In genomic region chr12:119914666-119915065, GRCh38 we compare ENCODE assay signal across 15 cellular contexts. TPM values are rescaled to one million over a fixed set of nuclear protein-coding genes. Genes with fewer than 3 reads are reported as not detected.
DNase-seq lines count a peak whose midpoint lies in the region; ATAC-seq and TF ChIP-seq lines count a peak whose summit lies in the region.
"Had no signal": no experiment of that assay in that cellular context is flagged by ENCODE, and none has a peak within 500 bp of the region (broad histone marks: within the 10 kb centered on the region; RNA-seq: fewer than 3 reads in every experiment).

No MANE protein-coding gene starts in this region.

- H3K4ac ChIP-seq in mesendoderm (ENCODE audit: low read depth, low read length) = no peak overlapping the region

- H3K9ac ChIP-seq in mesendoderm (ENCODE audit: low read length) = no peak overlapping the region
- H3K9ac ChIP-seq in smooth muscle cell (ENCODE audit: low read depth) = no peak overlapping the region

- H3K56ac ChIP-seq in mesendoderm (ENCODE audit: low read length) = no peak overlapping the region

- peaks cover 7% of the 10 kb centered on the region; the same call in 2 of the 3 replicates for H3K9me3 Mint-ChIP-seq in GM23338
- H3K9me3 Mint-ChIP-seq: CD4-positive, alpha-beta T cell; IgD-negative memory B cell had no signal

- H3F3A ChIP-seq in GM23338 (replicated peaks; ENCODE audit: low read depth) = no peaks in the 10 kb centered on the region
- H3F3A ChIP-seq in PC-9 (ENCODE audit: insufficient read depth, low read depth) = no peaks in the 10 kb centered on the region; the same call in 1 of the 2 replicates
- no peaks in the 10 kb centered on the region for H3F3A ChIP-seq in smooth muscle cell (ENCODE audit: low read depth)

- H3K4me3 ChIP-seq in GM23338 (peak overlapping the region; percentile 3; the same call in 1 of the 2 replicates), PC-9 (no peak overlapping the region), mesendoderm (ENCODE audit: low read length) (no peak overlapping the region), smooth muscle cell (no peak overlapping the region)
- H3K4me3 ChIP-seq: GM12878 had no signal

- H3K79me2 ChIP-seq in GM23338 (replicated peaks; ENCODE audit: insufficient read depth) (no peaks in the 10 kb centered on the region), PC-9 (ENCODE audit: low read depth) (no peaks in the 10 kb centered on the region), mesendoderm (ENCODE audit: control insufficient read depth, insufficient read depth, low read length) (no peaks in the 10 kb centered on the region), smooth muscle cell (ENCODE audit: low read depth) (no peaks in the 10 kb centered on the region)

- peaks cover 3% of the 10 kb centered on the region for H3K27me3 Mint-ChIP-seq in GM23338 (ENCODE audit: insufficient read depth, low read depth, poor library complexity)
- H3K27me3 Mint-ChIP-seq: CD4-positive, alpha-beta T cell had no signal

- H4K20me1 ChIP-seq in GM23338 (replicated peaks; ENCODE audit: insufficient read depth) (no peaks in the 10 kb centered on the region), PC-9 (ENCODE audit: insufficient read depth) (no peaks in the 10 kb centered on the region), smooth muscle cell (ENCODE audit: low read depth) (no peaks in the 10 kb centered on the region)

- H3K4me2 ChIP-seq in GM23338 = peak overlapping the region; percentile 46
- peak overlapping the region; percentile 66 for H3K4me2 ChIP-seq in PC-9
- H3K4me2 ChIP-seq in mesendoderm (ENCODE audit: low read length) = no peak overlapping the region
- H3K4me2 ChIP-seq in smooth muscle cell = no peak overlapping the region

- WGBS in mesendoderm (ENCODE audit: extremely low coverage, insufficient coverage, low lambda C conversion rate) = no CpG with 5 or more reads among the region's 1 CpG
- 30% methylated on average over 1 of the region's 1 CpG for WGBS in smooth muscle cell (ENCODE audit: low lambda C conversion rate)

- no peak overlapping the region for H2BK120ac ChIP-seq in mesendoderm (ENCODE audit: low read depth, low read length)

- ATAC-seq in GM23338 (peak; percentile 53; the same call in 2 of the 3 replicates), GM21786 (IDR thresholded peaks at IDR 0.05; ENCODE audit: unreplicated experiment) (no peak), GM19397 (IDR thresholded peaks at IDR 0.05; ENCODE audit: unreplicated experiment) (no peak)
- ATAC-seq: GM12878 had no signal

- H2AK5ac ChIP-seq in mesendoderm (ENCODE audit: low read length) = no peak overlapping the region

- H3K27ac Mint-ChIP-seq in GM23338 = peak overlapping the region; percentile 48; the same call in 1 of the 2 replicates
- H3K27ac Mint-ChIP-seq: B cell; CD4-positive, alpha-beta T cell; IgD-negative memory B cell had no signal

- TF ChIP-seq CTCF in GM23338 (conservative IDR thresholded peaks at IDR 0.05; ENCODE audit: low read depth in 2 of 2) (no peak), PC-9 (conservative IDR thresholded peaks at IDR 0.05) (no peak), smooth muscle cell (IDR thresholded peaks at IDR 0.05; ENCODE audit: borderline replicate concordance, insufficient read depth, poor library complexity, severe bottlenecking) (no peak)

- H2BK5ac ChIP-seq in mesendoderm (ENCODE audit: low read length) = no peak overlapping the region

- H3K27ac ChIP-seq in GM23338 (ENCODE audit: low read depth) (peak overlapping the region; percentile 36; the same call in 1 of the 2 replicates), PC-9 (peak overlapping the region; percentile 51), mesendoderm (ENCODE audit: low read depth, low read length) (no peak overlapping the region), smooth muscle cell (ENCODE audit: low read depth) (no peak overlapping the region)

- H2AFZ ChIP-seq in GM23338 (no peak overlapping the region), PC-9 (no peak overlapping the region), smooth muscle cell (ENCODE audit: low read depth) (no peak overlapping the region)

- peak; percentile 58 for DNase-seq in GM23338 (ENCODE audit: low spot score)
- peak in 1 of 2 experiments; percentile 70 for DNase-seq in PC-9
- peak; percentile 32 for DNase-seq in fibroblast of peridontal ligament (ENCODE audit: extremely low read depth)
- peak; percentile 57 for DNase-seq in mesendoderm
- no peak for DNase-seq in smooth muscle cell (lab: John Stamatoyannopoulos, UW; ENCODE audit: unreplicated experiment)
- DNase-seq in activated CD4-positive, alpha-beta T cell treated with anti-CD3 and anti-CD28 coated beads for 48 hours = no peak
- DNase-seq: C1 segment of cervical spinal cord; Calu3; CD4-positive, alpha-beta T cell; DMS 273 treated with DMSO at 0.1 percent for 48 hours had no signal

- H3K4me1 Mint-ChIP-seq in GM23338 = 0 out of 3 replicates have a peak, but pooled peaks cover 3% of the 10 kb centered on the region
- H3K4me1 Mint-ChIP-seq: B cell, IgD-negative memory B cell had no signal

- H4K5ac ChIP-seq in mesendoderm (ENCODE audit: low read length) = no peak overlapping the region

- no peak overlapping the region for H3K4me3 Mint-ChIP-seq in GM23338
- H3K4me3 Mint-ChIP-seq: B cell; CD4-positive, alpha-beta T cell; IgD-negative memory B cell had no signal

- no peak overlapping the region for H2BK15ac ChIP-seq in mesendoderm (replicated peaks; ENCODE audit: low read depth)

- CTCF ChIA-PET in PC-9 (lab: Charles Lee) = interaction anchor here (0.6 to 0.7 kb wide), 2 partner anchors 165 to 173 kb away, joined by 4 read pairs; no protein-coding TSS in a partner anchor

- H3K36me3 ChIP-seq in GM23338 (ENCODE audit: insufficient read depth) = no peaks in the 10 kb centered on the region
- H3K36me3 ChIP-seq in PC-9 (ENCODE audit: low read depth) = no peaks in the 10 kb centered on the region
- no peaks in the 10 kb centered on the region for H3K36me3 ChIP-seq in mesendoderm (ENCODE audit: control insufficient read depth, insufficient read depth, low read length)
- H3K36me3 ChIP-seq in smooth muscle cell (ENCODE audit: low read depth) = no peaks in the 10 kb centered on the region

- H3K36me3 Mint-ChIP-seq in GM23338 (ENCODE audit: low read depth) = no peaks in the 10 kb centered on the region
- H3K36me3 Mint-ChIP-seq: IgD-negative memory B cell had no signal

- no peak overlapping the region for H3K23ac ChIP-seq in mesendoderm (ENCODE audit: low read length)

- BruUV-seq in PC-9 (replicated peaks; lab: Mats Ljungman, UMichigan) = no TSS peak

- intact Hi-C loops in PC-9 (cut with micrococcal nuclease; ENCODE audit: unreplicated experiment) = no loop called here

- no peaks in the 10 kb centered on the region for H3K79me1 ChIP-seq in mesendoderm (ENCODE audit: low read length)

- no peak overlapping the region for H4K8ac ChIP-seq in mesendoderm (ENCODE audit: low read depth, low read length)

- no peaks in the 10 kb centered on the region for H3K27me3 ChIP-seq in GM23338 (ENCODE audit: insufficient read depth)
- no peaks in the 10 kb centered on the region for H3K27me3 ChIP-seq in PC-9 (ENCODE audit: insufficient read depth, low read depth)
- H3K27me3 ChIP-seq in mesendoderm (ENCODE audit: insufficient read depth, low read length, poor library complexity) = no peaks in the 10 kb centered on the region
- no peaks in the 10 kb centered on the region for H3K27me3 ChIP-seq in smooth muscle cell (ENCODE audit: low read depth)

- H3K4me1 ChIP-seq in GM23338 (ENCODE audit: insufficient read depth) (no peaks in the 10 kb centered on the region), PC-9 (replicated peaks; ENCODE audit: insufficient read depth) (peaks cover 12% of the 10 kb centered on the region), mesendoderm (ENCODE audit: control insufficient read depth, low read depth, low read length) (no peaks in the 10 kb centered on the region), smooth muscle cell (ENCODE audit: low read depth) (no peaks in the 10 kb centered on the region)

- H3K18ac ChIP-seq in mesendoderm (ENCODE audit: low read length) = no peak overlapping the region

- POLR2A ChIA-PET in PC-9 (lab: Charles Lee; ENCODE audit: unreplicated experiment) = interaction anchor here (0.7 kb wide), 1 partner anchor 1850 kb away, joined by 14 read pairs; no protein-coding TSS in a partner anchor

- H3K9me3 ChIP-seq in PC-9 (ENCODE audit: insufficient read depth, low read depth) (no peaks in the 10 kb centered on the region), smooth muscle cell (replicated peaks; ENCODE audit: low read depth) (no peaks in the 10 kb centered on the region)

- H3K9me2 ChIP-seq in GM23338 (ENCODE audit: insufficient read depth) = no peaks in the 10 kb centered on the region
- no peaks in the 10 kb centered on the region for H3K9me2 ChIP-seq in PC-9 (ENCODE audit: insufficient read depth)

TF ChIP-seq in GM23338, 12 proteins besides CTCF, POLR2A, EP300 and RAD21:
- no peak for TF ChIP-seq STAT1 (IDR thresholded peaks at IDR 0.05; ENCODE audit: unreplicated experiment)
- no peak for TF ChIP-seq POLR2AphosphoS5 (IDR thresholded peaks at IDR 0.05; ENCODE audit: low read depth)
- no peak for TF ChIP-seq JUNB (IDR thresholded peaks at IDR 0.05; ENCODE audit: unreplicated experiment)
- no peak for TF ChIP-seq CREB1 (CRISPR knock-in tag; IDR thresholded peaks at IDR 0.05; ENCODE audit: low read depth)
TF ChIP-seq in GM23338: peak in this region for 0.

RNA-seq across cellular contexts. Expression of gene CIT, which starts 37.5 kb away (rescaled TPM):
- 34.9 and 47.8 TPM in 2 replicates for total RNA-seq in GM23338 (2014; rRNA removed; shearing (Covaris generic))
- 9.7 and 9.9 TPM in 2 replicates for polyA plus RNA-seq in GM23338 (2016; fragmentation: Nextera tagmentation; extraction: Ambion mirVana)
- total RNA-seq in PC-9 (2021) = 73.9 and 81.8 TPM in 2 replicates
- polyA plus RNA-seq in mesendoderm (2013, experiment 1 of 2) = 12.7 TPM
- polyA plus RNA-seq in mesendoderm (2013, experiment 2 of 2) = 12.0 TPM
- 9.1 and 74.2 TPM in 2 replicates for total RNA-seq in smooth muscle cell
- polyA plus RNA-seq in smooth muscle cell = 2.0 and 3.2 TPM in 2 replicates
- polyA plus RNA-seq: IgD-negative memory B cell had no signal

Comparison
In these comparisons a context has a peak if more than half of its experiments do, and no peak if none do; other contexts are left out.
1. DNase-seq: peak in GM23338 (single experiment), fibroblast of peridontal ligament (single experiment) and mesendoderm (single experiment); none in smooth muscle cell (single experiment) and activated CD4-positive, alpha-beta T cell treated with anti-CD3 and anti-CD28 coated beads for 48 hours (single experiment).
2. H3K27ac ChIP-seq: peak in GM23338 (single experiment) and PC-9 (single experiment); none in mesendoderm (single experiment) and smooth muscle cell (single experiment).
3. H3K4me2 ChIP-seq: peak in GM23338 (single experiment) and PC-9 (single experiment); none in mesendoderm (single experiment) and smooth muscle cell (single experiment).